ENCODE assay signal across 8 cellular contexts in genomic region chr3:63911901-63912767, GRCh38. TPM values are rescaled to one million over a fixed set of nuclear protein-coding genes. Genes with fewer than 3 reads are reported as not detected.
A peak's percentile ranks its signal among the peaks of the same experiment; 100 is the strongest.
DNase-seq lines count a peak whose midpoint lies in the region; ATAC-seq and TF ChIP-seq lines count a peak whose summit lies in the region.

SCAANT1 (minus strand) TSS chr3:63912383.

- 0 out of 2 replicates have a peak, but pooled peaks cover 3% of the 10 kb centered on the region for H4K20me1 ChIP-seq in DND-41 (ENCODE audit: insufficient read depth, low read length)

- peaks cover 34% of the 10 kb centered on the region for H3K36me3 ChIP-seq in DND-41 (ENCODE audit: insufficient read depth, low read length)

- H3K9ac ChIP-seq in DND-41 (ENCODE audit: low read depth, low read length) = peak within 1 kb of the TSS; percentile 79

- H3K4me1 Mint-ChIP-seq in neural crest cell = peaks cover 27% of the 10 kb centered on the region
- peaks cover 29% of the 10 kb centered on the region for H3K4me1 Mint-ChIP-seq in stimulated activated naive CD8-positive, alpha-beta T cell treated with anti-CD3 and anti-CD28 coated beads, Interleukin-15, amount 100 ng/mL, for 72 hours

- peak within 1 kb of the TSS; percentile 98 for H3K4me2 ChIP-seq in DND-41 (ENCODE audit: insufficient read depth, low read length)

- peak; percentile 75 for ATAC-seq in DND-41 (ENCODE audit: insufficient read depth, low read depth)
- peak; percentile 76 for ATAC-seq in GM21528 (IDR thresholded peaks at IDR 0.05; ENCODE audit: low FRiP score, unreplicated experiment)
- ATAC-seq in stimulated activated naive CD8-positive, alpha-beta T cell treated with anti-CD3 and anti-CD28 coated beads, Interleukin-15, amount 100 ng/mL, for 72 hours = peak; percentile 83

- H3K27ac Mint-ChIP-seq in neural crest cell (ENCODE audit: unreplicated experiment) = peak within 1 kb of the TSS; percentile 92
- H3K27ac Mint-ChIP-seq in stimulated activated naive CD8-positive, alpha-beta T cell treated with anti-CD3 and anti-CD28 coated beads, Interleukin-15, amount 100 ng/mL, for 72 hours = peak within 1 kb of the TSS; percentile 93 to 99

- no peaks in the 10 kb centered on the region for H3K9me3 ChIP-seq in DND-41 (ENCODE audit: insufficient read depth, low read length, severe bottlenecking)

- no peaks in the 10 kb centered on the region for H3K27me3 ChIP-seq in DND-41 (ENCODE audit: insufficient read depth, low read length, poor library complexity)

- H3K4me1 ChIP-seq in DND-41 (ENCODE audit: insufficient read depth, low read length) = peaks cover 38% of the 10 kb centered on the region

- H3K27ac ChIP-seq in DND-41 (ENCODE audit: low read length) = peak within 1 kb of the TSS; percentile 82

- H3K27me3 Mint-ChIP-seq in neural crest cell (ENCODE audit: low read depth) = peaks cover 7% of the 10 kb centered on the region
- no peaks in the 10 kb centered on the region for H3K27me3 Mint-ChIP-seq in stimulated activated naive CD8-positive, alpha-beta T cell treated with anti-CD3 and anti-CD28 coated beads, Interleukin-15, amount 100 ng/mL, for 72 hours

- H3K4me3 Mint-ChIP-seq in neural crest cell = peak within 1 kb of the TSS; percentile 96
- H3K4me3 Mint-ChIP-seq in stimulated activated naive CD8-positive, alpha-beta T cell treated with anti-CD3 and anti-CD28 coated beads, Interleukin-15, amount 100 ng/mL, for 72 hours = peak within 1 kb of the TSS; percentile 86 to 87

- peaks cover 48% of the 10 kb centered on the region for H3K79me2 ChIP-seq in DND-41 (ENCODE audit: insufficient read depth, low read length)

- H3K4me3 ChIP-seq in DND-41 (ENCODE audit: low read depth in 1 of 2, low read length in 2 of 2) = peak within 1 kb of the TSS; percentile 64 to 98

- H3K9me3 Mint-ChIP-seq in neural crest cell = no peaks in the 10 kb centered on the region
- no peaks in the 10 kb centered on the region for H3K9me3 Mint-ChIP-seq in stimulated activated naive CD8-positive, alpha-beta T cell treated with anti-CD3 and anti-CD28 coated beads, Interleukin-15, amount 100 ng/mL, for 72 hours

- TF ChIP-seq CTCF in DND-41 (IDR thresholded peaks at IDR 0.05; ENCODE audit: borderline replicate concordance, extremely low read depth, low read length, poor library complexity, severe bottlenecking) = peak; percentile 6
- TF ChIP-seq CTCF in neural crest cell (conservative IDR thresholded peaks at IDR 0.05) = peak; percentile 33

- H3K36me3 Mint-ChIP-seq in neural crest cell (ENCODE audit: low read depth) = peaks cover 6% of the 10 kb centered on the region

- H2AFZ ChIP-seq in DND-41 (ENCODE audit: low read depth, low read length) = peak within 1 kb of the TSS; percentile 78

- DNase-seq in DND-41 (peak; percentile 85), HuH-7.5 (ENCODE audit: low spot score) (peak; percentile 91), SHP77 (lab: John Stamatoyannopoulos, UW) (peak; percentile 62 to 83), activated gamma-delta T cell (lab: John Stamatoyannopoulos, UW) (peak; percentile 72), fibroblast of the conjunctiva (ENCODE audit: low read depth) (peak; percentile 85), neural crest cell (ENCODE audit: low read depth, low spot score) (peak; percentile 76)
- DNase-seq in stimulated activated naive CD8-positive, alpha-beta T cell treated with anti-CD3 and anti-CD28 coated beads, Interleukin-15, amount 100 ng/mL, for 72 hours = peak; percentile 80 to 84

RNA-seq across cellular contexts. Expression of gene SCAANT1, which starts in this region (rescaled TPM):
- not detected in 2 replicates for total RNA-seq in neural crest cell

Comparison
In these comparisons a context has a peak if more than half of its experiments do, and no peak if none do; other contexts are left out.
1. Peak in every context shown above with its lines: DNase-seq, ATAC-seq, H3K4me3 ChIP-seq and H3K27ac ChIP-seq.
2. Peak in DNase-seq in neural crest cell; RNA of the gene not detected or under 1 TPM.